ENCODE assay signal across 1 cellular context in the genomic region with DNA sequence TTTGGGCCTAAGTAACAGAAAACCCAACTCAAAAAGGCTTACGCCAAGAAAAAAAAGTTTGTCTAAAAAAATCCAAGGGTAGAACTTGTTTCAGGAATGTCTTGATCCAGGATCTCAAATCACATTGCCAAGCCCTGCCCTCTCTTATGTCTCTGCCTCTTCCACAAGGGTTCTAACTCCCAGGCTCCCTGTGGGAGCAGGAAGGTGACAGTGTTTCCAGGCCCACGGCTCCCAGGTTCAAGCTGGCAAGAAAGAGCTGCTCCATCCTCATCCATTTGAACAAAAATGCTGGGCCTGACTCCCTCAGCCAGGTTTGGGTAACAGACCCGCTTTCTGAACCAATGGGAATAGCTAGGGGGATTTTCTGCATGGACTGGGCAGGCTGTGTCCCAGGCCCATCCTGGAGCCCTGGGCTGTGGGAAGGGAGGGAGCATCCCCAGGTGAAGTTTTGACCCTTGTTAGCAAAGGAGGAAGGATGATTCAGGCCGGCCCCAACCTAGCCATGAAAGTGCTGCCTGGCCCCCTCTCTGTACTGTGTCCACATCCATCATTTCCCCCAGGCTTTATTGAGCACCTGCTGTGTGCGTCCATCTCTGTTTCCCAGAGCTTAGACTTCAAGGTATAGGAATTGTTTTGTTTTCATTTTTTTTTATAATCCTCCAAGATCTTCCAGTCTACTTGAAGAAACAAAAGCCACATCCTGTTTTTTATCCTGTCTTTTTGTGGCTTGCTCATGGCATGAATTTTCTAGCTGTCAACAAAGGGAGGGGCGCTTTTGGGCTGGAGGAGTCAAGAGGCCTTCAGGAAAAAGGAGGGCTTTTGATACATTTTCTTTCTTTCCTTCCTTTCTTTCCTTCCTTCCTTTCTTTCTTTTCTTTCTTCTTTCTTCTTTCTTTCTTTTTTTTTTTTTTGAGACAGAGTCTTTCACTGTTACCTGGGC.
TF ChIP-seq lines count a peak whose summit lies in the region.

No MANE protein-coding gene starts in this region.

TF ChIP-seq in IMR-90, 13 proteins besides CTCF, POLR2A, EP300 and RAD21:
- no peak for TF ChIP-seq MAFK (IDR thresholded peaks at IDR 0.05; ENCODE audit: low read depth, low read length)
- TF ChIP-seq NFE2L2 (IDR thresholded peaks at IDR 0.05; ENCODE audit: low read depth, low read length), result no peak
- no peak for TF ChIP-seq MAZ (IDR thresholded peaks at IDR 0.05; ENCODE audit: borderline replicate concordance, low read depth, low read length)
- TF ChIP-seq, protein P1, sequence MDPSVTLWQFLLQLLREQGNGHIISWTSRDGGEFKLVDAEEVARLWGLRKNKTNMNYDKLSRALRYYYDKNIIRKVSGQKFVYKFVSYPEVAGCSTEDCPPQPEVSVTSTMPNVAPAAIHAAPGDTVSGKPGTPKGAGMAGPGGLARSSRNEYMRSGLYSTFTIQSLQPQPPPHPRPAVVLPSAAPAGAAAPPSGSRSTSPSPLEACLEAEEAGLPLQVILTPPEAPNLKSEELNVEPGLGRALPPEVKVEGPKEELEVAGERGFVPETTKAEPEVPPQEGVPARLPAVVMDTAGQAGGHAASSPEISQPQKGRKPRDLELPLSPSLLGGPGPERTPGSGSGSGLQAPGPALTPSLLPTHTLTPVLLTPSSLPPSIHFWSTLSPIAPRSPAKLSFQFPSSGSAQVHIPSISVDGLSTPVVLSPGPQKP (IDR thresholded peaks at IDR 0.05; ENCODE audit: borderline replicate concordance, low read depth, low read length), result no peak
- no peak for TF ChIP-seq RCOR1 (IDR thresholded peaks at IDR 0.05; ENCODE audit: insufficient replicate concordance, low read length)
- no peak for TF ChIP-seq CHD1 (IDR thresholded peaks at IDR 0.05; ENCODE audit: low read depth, low read length)
- TF ChIP-seq RFX5 (IDR thresholded peaks at IDR 0.05; ENCODE audit: low read depth, low read length), result no peak
- TF ChIP-seq SMC3 (IDR thresholded peaks at IDR 0.05; ENCODE audit: low read depth, low read length), result no peak
- no peak for TF ChIP-seq CEBPB (IDR thresholded peaks at IDR 0.05; ENCODE audit: low read depth, low read length)
